11 cellular contexts compared by ENCODE assay signal in genomic region chr7:115145512-115145911, GRCh38.
A peak's percentile ranks its signal among the peaks of the same experiment; 100 is the strongest.
DNase-seq lines count a peak whose midpoint lies in the region; ATAC-seq and TF ChIP-seq lines count a peak whose summit lies in the region.
"Had no signal": no experiment of that assay in that cellular context is flagged by ENCODE, and none has a peak within 500 bp of the region (broad histone marks: within the 10 kb centered on the region; RNA-seq: fewer than 3 reads in every experiment).

No MANE protein-coding gene starts in this region.

- H3K27ac ChIP-seq in hepatocyte (peak overlapping the region; percentile 14), uterus (no peak overlapping the region), suprapubic skin (no peak overlapping the region)
- H3K27ac ChIP-seq: esophagus muscularis mucosa had no signal

- H3K79me2 ChIP-seq in hepatocyte: no peaks in the 10 kb centered on the region

- H3K4me2 ChIP-seq in hepatocyte: no peak overlapping the region

- no peak for TF ChIP-seq CTCF in GM12864 (IDR thresholded peaks at IDR 0.05; ENCODE audit: low read depth, low read length, missing control alignments)
- no peak for TF ChIP-seq CTCF in hepatocyte (IDR thresholded peaks at IDR 0.05; ENCODE audit: poor library complexity)
- no peak for TF ChIP-seq CTCF in uterus (IDR thresholded peaks at IDR 0.05)
- TF ChIP-seq CTCF in suprapubic skin (IDR thresholded peaks at IDR 0.05): no peak

- no peaks in the 10 kb centered on the region for H4K20me1 ChIP-seq in hepatocyte (ENCODE audit: insufficient read depth, poor library complexity, severe bottlenecking)

- intact Hi-C loops in uterus (cut with DNase I; ENCODE audit: low total_unique reads): no loop called here

- H2AFZ ChIP-seq in hepatocyte: no peak overlapping the region

- no peak for TF ChIP-seq EP300 in suprapubic skin (IDR thresholded peaks at IDR 0.05)

- H3K27me3 ChIP-seq in hepatocyte (no peaks in the 10 kb centered on the region), uterus (no peaks in the 10 kb centered on the region), suprapubic skin (no peaks in the 10 kb centered on the region)
- H3K27me3 ChIP-seq: esophagus muscularis mucosa had no signal

- no peak overlapping the region for H3K4me3 ChIP-seq in GM12864 (ENCODE audit: low read depth, low read length)
- no peak overlapping the region for H3K4me3 ChIP-seq in hepatocyte
- no peak overlapping the region for H3K4me3 ChIP-seq in uterus
- H3K4me3 ChIP-seq in suprapubic skin: no peak overlapping the region
- H3K4me3 ChIP-seq: esophagus muscularis mucosa had no signal

- peak; percentile 72 for ATAC-seq in GM21526 (IDR thresholded peaks at IDR 0.05; ENCODE audit: low FRiP score, unreplicated experiment)
- peak; percentile 87 for ATAC-seq in HG03469 (IDR thresholded peaks at IDR 0.05; ENCODE audit: unreplicated experiment)

- peak; percentile 5 for DNase-seq in GM12864 (ENCODE audit: low read depth)
- DNase-seq in hepatocyte (ENCODE audit: low spot score): no peak
- DNase-seq in uterus: no peak
- DNase-seq in SKM-1 (lab: John Stamatoyannopoulos, UW; ENCODE audit: unreplicated experiment): no peak
- no peak for DNase-seq in Ammon's horn (ENCODE audit: low spot score)
- no peak for DNase-seq in suprapubic skin (ENCODE audit: low spot score in 2 of 2)
- DNase-seq: activated gamma-delta T cell, GDM1 had no signal

- TF ChIP-seq POLR2A in uterus (IDR thresholded peaks at IDR 0.05) (no peak), suprapubic skin (IDR thresholded peaks at IDR 0.05) (no peak)

- WGBS in hepatocyte (ENCODE audit: low lambda C conversion rate, missing lambda C conversion rate): 77% methylated on average over 2 of the region's 2 CpGs
- WGBS in suprapubic skin: 26% methylated on average over 2 of the region's 2 CpGs

- H3K36me3 ChIP-seq in hepatocyte (replicated peaks; ENCODE audit: insufficient read depth, low read depth) (no peaks in the 10 kb centered on the region), uterus (no peaks in the 10 kb centered on the region), suprapubic skin (no peaks in the 10 kb centered on the region)
- H3K36me3 ChIP-seq: esophagus muscularis mucosa had no signal

- H3K4me1 ChIP-seq in hepatocyte (ENCODE audit: insufficient read depth) (no peaks in the 10 kb centered on the region), uterus (no peaks in the 10 kb centered on the region), suprapubic skin (peaks cover 10% of the 10 kb centered on the region)
- H3K4me1 ChIP-seq: esophagus muscularis mucosa had no signal

- no peaks in the 10 kb centered on the region for H3K9me2 ChIP-seq in hepatocyte (replicated peaks; ENCODE audit: insufficient read depth)

- no peaks in the 10 kb centered on the region for H3K9me3 ChIP-seq in hepatocyte (ENCODE audit: low read depth)
- no peaks in the 10 kb centered on the region for H3K9me3 ChIP-seq in uterus
- H3K9me3 ChIP-seq in suprapubic skin: no peaks in the 10 kb centered on the region
- H3K9me3 ChIP-seq: esophagus muscularis mucosa had no signal
